ENCODE assay signal across 1 cellular context in genomic region chr12:111597731-111598636, GRCh38.
TF ChIP-seq lines count a peak whose summit lies in the region.

No MANE protein-coding gene starts in this region.

TF ChIP-seq in HEK293, 187 proteins besides CTCF, POLR2A, EP300 and RAD21 (continued from another document):
- no peak for TF ChIP-seq ZNF518A (tag by site-specific recombination; conservative IDR thresholded peaks at IDR 0.05; ENCODE audit: low read depth)
